11 cellular contexts compared by ENCODE assay signal in genomic region chr5:169164481-169164925, GRCh38.
A peak's percentile ranks its signal among the peaks of the same experiment; 100 is the strongest.
DNase-seq lines count a peak whose midpoint lies in the region; ATAC-seq and TF ChIP-seq lines count a peak whose summit lies in the region.
"Had no signal": no experiment of that assay in that cellular context is flagged by ENCODE, and none has a peak within 500 bp of the region (broad histone marks: within the 10 kb centered on the region; RNA-seq: fewer than 3 reads in every experiment).

No MANE protein-coding gene starts in this region.

- peaks cover 6% of the 10 kb centered on the region for H3K9me3 Mint-ChIP-seq in WTC11

- no peaks in the 10 kb centered on the region for H3K9me3 ChIP-seq in prostate gland

- H3K27ac Mint-ChIP-seq in WTC11, result no peak overlapping the region
- H3K27ac Mint-ChIP-seq: activated T-cell treated with anti-CD3 and anti-CD28 coated beads, Interleukin-2, amount 50 U/mL, for 72 hours had no signal

- H3K4me3 ChIP-seq in fibroblast of the aortic adventitia (ENCODE audit: low read depth, low read length), result no peak overlapping the region
- H3K4me3 ChIP-seq in prostate gland, result no peak overlapping the region

- peak; percentile 33 for DNase-seq in GM04504 (ENCODE audit: low read depth)
- DNase-seq in WTC11 (ENCODE audit: low spot score), result peak; percentile 18
- DNase-seq in fibroblast of the aortic adventitia (ENCODE audit: low read depth), result peak; percentile 94
- peak; percentile 87 for DNase-seq in prostate gland (ENCODE audit: low spot score)
- no peak for DNase-seq in AML-193 (lab: John Stamatoyannopoulos, UW)
- DNase-seq in NCI-H526 (lab: John Stamatoyannopoulos, UW), result no peak
- DNase-seq: activated T-cell treated with anti-CD3 and anti-CD28 coated beads, Interleukin-2, amount 50 U/mL, for 72 hours; naive thymus-derived CD8-positive, alpha-beta T cell; NCI-H1436 had no signal

- no peaks in the 10 kb centered on the region for H3K27me3 ChIP-seq in prostate gland (replicated peaks; ENCODE audit: insufficient read depth)

- POLR2A ChIA-PET in WTC11 (lab: Charles Lee), result no interaction called here

- H3K4me3 Mint-ChIP-seq in WTC11, result no peak overlapping the region
- H3K4me3 Mint-ChIP-seq: activated T-cell treated with anti-CD3 and anti-CD28 coated beads, Interleukin-2, amount 50 U/mL, for 72 hours; naive thymus-derived CD8-positive, alpha-beta T cell had no signal

- TF ChIP-seq CTCF in WTC11 (IDR thresholded peaks at IDR 0.05) (no peak), fibroblast of the aortic adventitia (IDR thresholded peaks at IDR 0.05; ENCODE audit: insufficient read depth, low read length) (no peak), prostate gland (IDR thresholded peaks at IDR 0.05) (no peak)

- 27% methylated on average over 6 of the region's 6 CpGs for WGBS in prostate gland

- intact Hi-C loops in prostate gland (cut with DNase I), result no loop called here

- ATAC-seq in WTC11, result peak; percentile 83
- ATAC-seq in HG03159 (IDR thresholded peaks at IDR 0.05; ENCODE audit: unreplicated experiment), result no peak
- no peak for ATAC-seq in HG03108 (IDR thresholded peaks at IDR 0.05; ENCODE audit: unreplicated experiment)
- ATAC-seq: activated T-cell treated with anti-CD3 and anti-CD28 coated beads, Interleukin-2, amount 50 U/mL, for 72 hours; naive thymus-derived CD8-positive, alpha-beta T cell had no signal

- H3K27ac ChIP-seq in prostate gland, result no peak overlapping the region

- TF ChIP-seq POLR2A in prostate gland (IDR thresholded peaks at IDR 0.05), result no peak

- no peaks in the 10 kb centered on the region for H3K4me1 ChIP-seq in prostate gland (replicated peaks)

- peaks cover 6% of the 10 kb centered on the region for H3K36me3 Mint-ChIP-seq in WTC11
- H3K36me3 Mint-ChIP-seq: naive thymus-derived CD8-positive, alpha-beta T cell had no signal

- H3K36me3 ChIP-seq in prostate gland, result no peaks in the 10 kb centered on the region

- peaks cover 18% of the 10 kb centered on the region for H3K4me1 Mint-ChIP-seq in WTC11
- H3K4me1 Mint-ChIP-seq: naive thymus-derived CD8-positive, alpha-beta T cell had no signal

- CTCF ChIA-PET in WTC11 (lab: Charles Lee), result no interaction called here

- H3K27me3 Mint-ChIP-seq in WTC11 (ENCODE audit: low read depth), result no peaks in the 10 kb centered on the region

TF ChIP-seq in WTC11, 78 proteins besides CTCF, POLR2A, EP300 and RAD21:
- TF ChIP-seq FOXP4 (CRISPR knock-in tag; IDR thresholded peaks at IDR 0.05), result no peak
- TF ChIP-seq CREB1 (CRISPR knock-in tag; IDR thresholded peaks at IDR 0.05), result no peak
- TF ChIP-seq GABPB1 (CRISPR knock-in tag; IDR thresholded peaks at IDR 0.05), result no peak

Comparison
In these comparisons a context has a peak if more than half of its experiments do, and no peak if none do; other contexts are left out.
1. DNase-seq: peak in GM04504 (single experiment), WTC11 (single experiment), fibroblast of the aortic adventitia (single experiment) and prostate gland (single experiment); none in AML-193 (0 of 2) and NCI-H526 (0 of 2).